Comparison of ENCODE assay signal across 8 cellular contexts in the genomic region with DNA sequence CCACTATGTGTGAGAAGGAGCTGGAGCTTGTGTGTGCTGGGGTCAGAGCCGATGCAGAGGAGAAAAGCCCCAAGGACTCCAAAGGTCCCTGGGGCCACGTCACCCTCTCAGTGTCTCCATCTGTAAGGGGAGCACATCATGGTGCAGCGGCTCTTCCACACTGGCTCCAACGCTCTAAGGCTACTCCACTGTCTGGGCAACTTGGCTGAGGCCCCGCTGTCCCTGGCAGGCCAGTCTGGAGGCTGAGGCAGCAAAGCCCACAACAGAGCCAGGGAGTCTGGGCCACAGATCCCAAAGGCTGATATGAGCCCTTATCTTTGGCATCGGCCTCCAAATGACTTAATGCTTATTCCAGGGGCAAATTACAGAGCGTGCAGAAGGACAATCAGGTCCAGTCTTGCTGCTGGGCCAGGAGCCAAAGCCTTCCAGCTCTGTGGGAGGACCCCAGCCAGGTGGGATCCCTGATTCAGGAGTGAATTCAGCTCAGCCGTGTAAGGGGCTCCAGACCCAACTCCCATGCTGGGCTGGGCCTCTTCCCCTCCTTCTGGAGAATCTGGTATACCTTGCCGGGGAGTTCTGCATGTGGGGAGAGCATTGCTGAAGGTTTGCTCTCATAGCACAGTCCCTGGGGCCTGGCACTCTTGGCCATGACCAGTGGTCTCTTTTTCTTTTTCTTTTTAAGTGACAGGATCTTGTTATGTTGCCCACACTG. TPM values are rescaled to one million over a fixed set of nuclear protein-coding genes. Genes with fewer than 3 reads are reported as not detected.
DNase-seq lines count a peak whose midpoint lies in the region; ATAC-seq, FAIRE-seq and TF ChIP-seq lines count a peak whose summit lies in the region.

No MANE protein-coding gene starts in this region.

- DNase-seq in DND-41 (no peak), NCI-H1105 (lab: John Stamatoyannopoulos, UW) (peak; percentile 85), K562 (ENCODE audit: extremely low read depth in 1 of 4, low spot score in 3 of 4) (no peak), NCI-H187 (lab: John Stamatoyannopoulos, UW) (no peak)

- ATAC-seq in DND-41 (ENCODE audit: insufficient read depth, low read depth) (no peak), K562 (peak; percentile 34), esophagus mucosa (no peak), GM18520 (IDR thresholded peaks at IDR 0.05; ENCODE audit: unreplicated experiment) (no peak), HG02884 (IDR thresholded peaks at IDR 0.05; ENCODE audit: unreplicated experiment) (no peak)

- H3K27ac ChIP-seq in DND-41 (ENCODE audit: low read length) (peak overlapping the region; percentile 86), K562 (ENCODE audit: extremely low read depth, low read depth, low read length) (no peak overlapping the region), parathyroid adenoma (peak overlapping the region; percentile 65)

- no peak overlapping the region for H2AFZ ChIP-seq in DND-41 (ENCODE audit: low read depth, low read length)
- H2AFZ ChIP-seq in K562 (ENCODE audit: low read depth, low read length) = peak overlapping the region; percentile 73
- peak overlapping the region; percentile 77 for H2AFZ ChIP-seq in parathyroid adenoma

- H3K9ac ChIP-seq in DND-41 (ENCODE audit: low read depth, low read length) (peak overlapping the region; percentile 82), K562 (ENCODE audit: insufficient read depth in 1 of 2, low read depth in 2 of 2, low read length in 2 of 2) (peak overlapping the region in 1 of 2 experiments; percentile 88; a peak in 2 of 4 replicates), parathyroid adenoma (no peak overlapping the region)

- TF ChIP-seq POLR2A in K562 (conservative IDR thresholded peaks at IDR 0.05) = no peak

- H3K4me2 ChIP-seq in DND-41 (ENCODE audit: insufficient read depth, low read length) = peak overlapping the region; percentile 75
- H3K4me2 ChIP-seq in K562 (ENCODE audit: insufficient read depth, low read length) = 0 out of 2 replicates have a peak overlapping the region, but pooled peaks have one; percentile 6
- H3K4me2 ChIP-seq in parathyroid adenoma (ENCODE audit: low read length) = peak overlapping the region; percentile 87

- TF ChIP-seq RAD21 in K562 (CRISPR knock-in tag; conservative IDR thresholded peaks at IDR 0.05 in 1 of 2, IDR thresholded peaks at IDR 0.05 in 1 of 2) = no peak

- TF ChIP-seq CTCF in DND-41 (IDR thresholded peaks at IDR 0.05; ENCODE audit: borderline replicate concordance, extremely low read depth, low read length, poor library complexity, severe bottlenecking) (no peak), K562 (IDR thresholded peaks at IDR 0.05 in 2 of 3, conservative IDR thresholded peaks at IDR 0.05 in 1 of 3; ENCODE audit: insufficient read depth in 2 of 3, low read depth in 1 of 3, low read length in 3 of 3) (no peak), parathyroid adenoma (IDR thresholded peaks at IDR 0.05) (no peak)

- H3K27me3 ChIP-seq in DND-41 (ENCODE audit: insufficient read depth, low read length, poor library complexity) (no peaks in the 10 kb centered on the region), K562 (ENCODE audit: control insufficient read depth in 2 of 2, insufficient read depth in 2 of 2, low read length in 2 of 2) (0 out of 5 replicates have a peak, but pooled peaks cover 0 to 4% of the 10 kb centered on the region in 2 experiments), parathyroid adenoma (ENCODE audit: control insufficient read depth, insufficient read depth, low read length) (no peaks in the 10 kb centered on the region)

- H3K9me3 ChIP-seq in DND-41 (ENCODE audit: insufficient read depth, low read length, severe bottlenecking) (no peaks in the 10 kb centered on the region), K562 (replicated peaks; ENCODE audit: control insufficient read depth, insufficient read depth, low read depth, low read length) (no peaks in the 10 kb centered on the region), parathyroid adenoma (ENCODE audit: control insufficient read depth, low read length) (no peaks in the 10 kb centered on the region)

- intact Hi-C loops in K562 (cut with micrococcal nuclease) = no loop called here

- BruUV-seq in K562 (replicated peaks; lab: Mats Ljungman, UMichigan) = no TSS peak

- in situ Hi-C loops in K562 (cut with MboI) = no loop called here

- peaks cover 11% of the 10 kb centered on the region for H4K20me1 ChIP-seq in DND-41 (ENCODE audit: insufficient read depth, low read length)
- H4K20me1 ChIP-seq in K562 (replicated peaks; ENCODE audit: control insufficient read depth, insufficient read depth, low read length) = no peaks in the 10 kb centered on the region

- CTCF ChIA-PET in K562 (lab: Yijun Ruan, JAX; ENCODE audit: low intra/inter-chr PET ratio) = interaction anchor here (0.9 kb wide), 1 partner anchor 154 kb away, joined by 4 read pairs; no protein-coding TSS in a partner anchor

- H3K79me2 ChIP-seq in DND-41 (ENCODE audit: insufficient read depth, low read length) = peaks cover 14% of the 10 kb centered on the region
- H3K79me2 ChIP-seq in K562 (ENCODE audit: control insufficient read depth, insufficient read depth, low read length) = no peaks in the 10 kb centered on the region
- H3K79me2 ChIP-seq in parathyroid adenoma = no peaks in the 10 kb centered on the region

- POLR2A ChIA-PET in K562 (lab: Yijun Ruan, JAX) = interaction anchor here (0.8 kb wide), 1 partner anchor 126 kb away, joined by 3 read pairs; no protein-coding TSS in a partner anchor

- H3K4me1 ChIP-seq in DND-41 (ENCODE audit: insufficient read depth, low read length) (peaks cover 64% of the 10 kb centered on the region), K562 (replicated peaks in 1 of 2; ENCODE audit: control insufficient read depth in 2 of 2, insufficient read depth in 2 of 2, low read length in 2 of 2) (peaks cover 22 to 42% of the 10 kb centered on the region in 2 experiments), parathyroid adenoma (peaks cover 20% of the 10 kb centered on the region)

- 31% methylated on average over 9 of the region's 9 CpGs for WGBS in K562 (ENCODE audit: insufficient coverage, low coverage, missing lambda C conversion rate)

- no peak for TF ChIP-seq EP300 in K562 (IDR thresholded peaks at IDR 0.05; ENCODE audit: low read length)

- no peaks in the 10 kb centered on the region for H3K9me1 ChIP-seq in K562 (ENCODE audit: control insufficient read depth, insufficient read depth, low read length)

- peaks cover 12% of the 10 kb centered on the region for H3K36me3 ChIP-seq in DND-41 (ENCODE audit: insufficient read depth, low read length)
- H3K36me3 ChIP-seq in K562 (ENCODE audit: control insufficient read depth, insufficient read depth, low read length) = no peaks in the 10 kb centered on the region
- no peaks in the 10 kb centered on the region for H3K36me3 ChIP-seq in parathyroid adenoma (ENCODE audit: control insufficient read depth, insufficient read depth, low read length)

- peak overlapping the region in 1 of 2 experiments; percentile 66; a peak in 2 of 4 replicates for H3K4me3 ChIP-seq in DND-41 (ENCODE audit: low read depth in 1 of 2, low read length in 2 of 2)
- no peak overlapping the region for H3K4me3 ChIP-seq in K562
- peak overlapping the region; percentile 11 for H3K4me3 ChIP-seq in parathyroid adenoma (ENCODE audit: low read depth, low read length)

- FAIRE-seq in K562 (lab: Jason Lieb, UNC) = no peak

RNA-seq across cellular contexts. Expression of gene DUSP2, which starts 1.8 kb away (rescaled TPM):
- 0.16 TPM in 1 of 2 replicates, not detected in the other for total RNA-seq in K562 (2011; cell fraction: chromatin; rRNA removed; ENCODE audit: low replicate concordance)
- total RNA-seq in K562 (2011; cell fraction: nucleolus; rRNA removed) = 0.33 TPM in 1 of 2 replicates, not detected in the other
- total RNA-seq in K562 (2011; cell fraction: nucleoplasm; rRNA removed) = not detected in 2 replicates
- not detected in 2 replicates for total RNA-seq in K562 (2014; rRNA removed)
- not detected in 2 replicates for total RNA-seq in K562 (2014; rRNA removed; fragmentation: Illumina TruSeq; extraction: Trizol)
- total RNA-seq in K562 (2015; rRNA removed; fragmentation: Illumina TruSeq; extraction: Trizol) = not detected in 2 replicates
- total RNA-seq in K562 (2021) = 0.18 and 0.42 TPM in 2 replicates
- polyA plus RNA-seq in K562 (2011; rRNA removed) = 0.04 TPM in 1 of 2 replicates, not detected in the other
- 0.06 and 0.07 TPM in 2 replicates for polyA plus RNA-seq in K562 (2011; cell fraction: cytosol; rRNA removed)
- polyA plus RNA-seq in K562 (2011; cell fraction: nucleus; rRNA removed) = 0.14 and 0.64 TPM in 2 replicates
- polyA plus RNA-seq in K562 (2012) = 0.08 TPM in 1 of 2 replicates, not detected in the other
- not detected in 2 replicates for polyA plus RNA-seq in K562 (2014; fragmentation: Illumina TruSeq; extraction: Trizol)
- polyA plus RNA-seq in K562 (2014; fragmentation: Nextera tagmentation; extraction: Ambion mirVana) = not detected
- polyA plus RNA-seq in K562 (2014; rRNA removed) = not detected in 2 replicates
- not detected in 2 replicates for polyA minus RNA-seq in K562 (2011; rRNA and poly(A)+ RNA removed)
- polyA minus RNA-seq in K562 (2011; cell fraction: cytosol; rRNA and poly(A)+ RNA removed) = 0.76 and 1.8 TPM in 2 replicates
- 0.40 and 0.89 TPM in 2 replicates for polyA minus RNA-seq in K562 (2011; cell fraction: nucleus; rRNA and poly(A)+ RNA removed)
- 1.8 TPM for total RNA-seq in esophagus mucosa

RNA-seq across cellular contexts. Expression of gene ASTL, which starts 8.7 kb away (rescaled TPM):
- total RNA-seq in K562 (2011; cell fraction: chromatin; rRNA removed; ENCODE audit: low replicate concordance) = not detected in 2 replicates
- total RNA-seq in K562 (2011; cell fraction: nucleolus; rRNA removed) = not detected in 2 replicates
- not detected in 2 replicates for total RNA-seq in K562 (2011; cell fraction: nucleoplasm; rRNA removed)
- total RNA-seq in K562 (2014; rRNA removed) (not detected in 2 replicates), K562 (2014; rRNA removed; fragmentation: Illumina TruSeq; extraction: Trizol) (not detected in 2 replicates), K562 (2015; rRNA removed; fragmentation: Illumina TruSeq; extraction: Trizol) (not detected in 2 replicates), K562 (2021) (not detected in 2 replicates), esophagus mucosa (0.28 TPM)
- polyA plus RNA-seq in K562 (2011; rRNA removed) (not detected in 2 replicates), K562 (2014; fragmentation: Illumina TruSeq; extraction: Trizol) (not detected in 2 replicates), K562 (2014; fragmentation: Nextera tagmentation; extraction: Ambion mirVana) (not detected), K562 (2014; rRNA removed) (not detected in 2 replicates)
- not detected in 2 replicates for polyA plus RNA-seq in K562 (2011; cell fraction: cytosol; rRNA removed)
- not detected in 2 replicates for polyA plus RNA-seq in K562 (2011; cell fraction: nucleus; rRNA removed)
- not detected in 2 replicates for polyA plus RNA-seq in K562 (2012)
- not detected in 2 replicates for polyA minus RNA-seq in K562 (2011; rRNA and poly(A)+ RNA removed)
- polyA minus RNA-seq in K562 (2011; cell fraction: cytosol; rRNA and poly(A)+ RNA removed) = not detected in 2 replicates
- not detected in 2 replicates for polyA minus RNA-seq in K562 (2011; cell fraction: nucleus; rRNA and poly(A)+ RNA removed)

RNA-seq across cellular contexts. Expression of gene ADRA2B, which starts 30.7 kb away (rescaled TPM):
- 0.07 and 0.11 TPM in 2 replicates for total RNA-seq in K562 (2011; cell fraction: chromatin; rRNA removed; ENCODE audit: low replicate concordance)
- total RNA-seq in K562 (2011; cell fraction: nucleolus; rRNA removed) = 0.13 and 0.17 TPM in 2 replicates
- total RNA-seq in K562 (2011; cell fraction: nucleoplasm; rRNA removed) = not detected in 2 replicates
- total RNA-seq in K562 (2014; rRNA removed) = not detected in 2 replicates
- not detected in 2 replicates for total RNA-seq in K562 (2014; rRNA removed; fragmentation: Illumina TruSeq; extraction: Trizol)
- total RNA-seq in K562 (2015; rRNA removed; fragmentation: Illumina TruSeq; extraction: Trizol) = not detected in 2 replicates
- not detected in 2 replicates for total RNA-seq in K562 (2021)
- not detected in 2 replicates for polyA plus RNA-seq in K562 (2011; rRNA removed)
- 0.04 TPM in 1 of 2 replicates, not detected in the other for polyA plus RNA-seq in K562 (2011; cell fraction: cytosol; rRNA removed)
- 0.14 and 0.27 TPM in 2 replicates for polyA plus RNA-seq in K562 (2011; cell fraction: nucleus; rRNA removed)
- 0.03 TPM in 1 of 2 replicates, not detected in the other for polyA plus RNA-seq in K562 (2012)
- not detected in 2 replicates for polyA plus RNA-seq in K562 (2014; fragmentation: Illumina TruSeq; extraction: Trizol)
- polyA plus RNA-seq in K562 (2014; fragmentation: Nextera tagmentation; extraction: Ambion mirVana) = not detected
- not detected in 2 replicates for polyA plus RNA-seq in K562 (2014; rRNA removed)
- not detected in 2 replicates for polyA minus RNA-seq in K562 (2011; rRNA and poly(A)+ RNA removed)
- polyA minus RNA-seq in K562 (2011; cell fraction: cytosol; rRNA and poly(A)+ RNA removed) = not detected in 2 replicates
- polyA minus RNA-seq in K562 (2011; cell fraction: nucleus; rRNA and poly(A)+ RNA removed) = not detected in 2 replicates
- total RNA-seq in esophagus mucosa = not detected

Comparison
In these comparisons a context has a peak if more than half of its experiments do, and no peak if none do; other contexts are left out.
1. H3K4me2 ChIP-seq: peak in every context shown above with its lines; median percentile 87 in parathyroid adenoma; 75 in DND-41; 6 in K562.